ENCODE assay signal across 20 cellular contexts in genomic region chr1:1247341-1247913, GRCh38. TPM values are rescaled to one million over a fixed set of nuclear protein-coding genes. Genes with fewer than 3 reads are reported as not detected.
"Had no signal": no experiment of that assay in that cellular context is flagged by ENCODE, and none has a peak within 500 bp of the region (broad histone marks: within the 10 kb centered on the region; RNA-seq: fewer than 3 reads in every experiment).

No MANE protein-coding gene starts in this region.

- DNase-seq: activated CD4-positive, alpha-beta memory T cell treated with anti-CD3 and anti-CD28 coated beads, Interleukin-2, amount 10 ng/mL, durations not matched to agents 7 days and 5 days; activated CD4-positive, alpha-beta T cell treated with anti-CD3 and anti-CD28 coated beads for 48 hours; activated effector memory CD4-positive, alpha-beta T cell treated with Interleukin-2 at 50 U/mL for 16 hours; activated naive CD4-positive, alpha-beta T cell treated with anti-CD3 and anti-CD28 coated beads for 36 hours; activated T-cell treated with anti-CD3 and anti-CD28 coated beads, Interleukin-2, amount 50 U/mL, for 72 hours; aorta; effector memory CD4-positive, alpha-beta T cell; heart left ventricle; left colon; lower lobe of right lung; naive thymus-derived CD4-positive, alpha-beta T cell; ovary; stimulated activated CD4-positive, alpha-beta T cell treated with anti-CD3 and anti-CD28 coated beads, Interleukin-4, amount 100 ng/mL, for 24 hours; stimulated activated naive CD4-positive, alpha-beta T cell treated with Interleukin-2 at 50 U/mL for 16 hours had no signal

- H3K4me3 ChIP-seq: heart left ventricle, lower lobe of right lung, ovary, prostate gland, thoracic aorta had no signal

- FAIRE-seq: keratinocyte had no signal

- H3K27ac ChIP-seq: heart left ventricle, lower lobe of right lung, ovary, prostate gland, thoracic aorta, vagina had no signal

- H3K36me3 ChIP-seq: ovary, prostate gland, thoracic aorta, vagina had no signal

- ATAC-seq: left colon; naive thymus-derived CD4-positive, alpha-beta T cell had no signal

- H3K27me3 ChIP-seq: ovary, vagina had no signal

- H3K4me3 Mint-ChIP-seq: activated CD4-positive, alpha-beta memory T cell treated with anti-CD3 and anti-CD28 coated beads, Interleukin-2, amount 10 ng/mL, durations not matched to agents 7 days and 5 days; activated naive CD4-positive, alpha-beta T cell treated with anti-CD3 and anti-CD28 coated beads for 36 hours; brain; naive thymus-derived CD4-positive, alpha-beta T cell; type B pancreatic cell had no signal

- H3K9me3 ChIP-seq: heart left ventricle, lower lobe of right lung, ovary, prostate gland, thoracic aorta, vagina had no signal

- H3K9me3 Mint-ChIP-seq: activated CD4-positive, alpha-beta memory T cell treated with anti-CD3 and anti-CD28 coated beads, Interleukin-2, amount 10 ng/mL, durations not matched to agents 7 days and 5 days; activated naive CD4-positive, alpha-beta T cell treated with anti-CD3 and anti-CD28 coated beads for 36 hours; activated T-cell treated with anti-CD3 and anti-CD28 coated beads, Interleukin-2, amount 50 U/mL, for 72 hours; brain; naive thymus-derived CD4-positive, alpha-beta T cell; type B pancreatic cell had no signal

- H3K4me1 ChIP-seq: lower lobe of right lung, prostate gland had no signal

- H3K4me1 Mint-ChIP-seq: brain had no signal

- H3K27ac Mint-ChIP-seq: activated CD4-positive, alpha-beta memory T cell treated with anti-CD3 and anti-CD28 coated beads, Interleukin-2, amount 10 ng/mL, durations not matched to agents 7 days and 5 days; activated naive CD4-positive, alpha-beta T cell treated with anti-CD3 and anti-CD28 coated beads for 36 hours; activated T-cell treated with anti-CD3 and anti-CD28 coated beads, Interleukin-2, amount 50 U/mL, for 72 hours; brain; naive thymus-derived CD4-positive, alpha-beta T cell; type B pancreatic cell had no signal

- H3K36me3 Mint-ChIP-seq: naive thymus-derived CD4-positive, alpha-beta T cell; type B pancreatic cell had no signal

RNA-seq across cellular contexts. Expression of gene C1QTNF12, which starts 0.9 kb away (rescaled TPM):
- total RNA-seq: vagina had no signal

RNA-seq across cellular contexts. Expression of gene SCNN1D, which starts 32.8 kb away (rescaled TPM):
- polyA plus RNA-seq: naive thymus-derived CD4-positive, alpha-beta T cell had no signal
